In genomic region chr21:46022551-46023107, GRCh38 we compare ENCODE assay signal across 11 cellular contexts. TPM values are rescaled to one million over a fixed set of nuclear protein-coding genes. Genes with fewer than 3 reads are reported as not detected.
A peak's percentile ranks its signal among the peaks of the same experiment; 100 is the strongest.
DNase-seq lines count a peak whose midpoint lies in the region; ATAC-seq and TF ChIP-seq lines count a peak whose summit lies in the region.
"Had no signal": no experiment of that assay in that cellular context is flagged by ENCODE, and none has a peak within 500 bp of the region (broad histone marks: within the 10 kb centered on the region; RNA-seq: fewer than 3 reads in every experiment).

No MANE protein-coding gene starts in this region.

- peak; percentile 48 for DNase-seq in DMS53 treated with DMSO at 0.1 percent for 48 hours (lab: John Stamatoyannopoulos, UW; ENCODE audit: unreplicated experiment)
- DNase-seq in NCI-H1436 treated with DMSO at 0.1 percent for 48 hours (lab: John Stamatoyannopoulos, UW) = peak; percentile 52
- peak; percentile 44 for DNase-seq in fibroblast of the aortic adventitia (ENCODE audit: low read depth)
- DNase-seq in gastrocnemius medialis = peak in 1 of 2 donors; percentile 50
- DNase-seq in NCI-H1105 treated with DMSO at 0.1 percent for 48 hours (lab: John Stamatoyannopoulos, UW) = no peak
- no peak for DNase-seq in CD8-positive, alpha-beta T cell
- no peak for DNase-seq in activated CD4-positive, alpha-beta T cell treated with anti-CD3 and anti-CD28 coated beads, Interleukin-2, amount 10 ng/mL, durations not matched to agents 7 days and 5 days
- DNase-seq: erythroblast, NCI-H1417, occipital lobe had no signal

- ATAC-seq in gastrocnemius medialis (peak; percentile 47 to 72), HG02623 (IDR thresholded peaks at IDR 0.05; ENCODE audit: unreplicated experiment) (no peak)
- no peak for ATAC-seq in CD8-positive, alpha-beta T cell

- H3K27me3 Mint-ChIP-seq in CD8-positive, alpha-beta T cell (ENCODE audit: low read depth) = peaks cover 29% of the 10 kb centered on the region
- H3K27me3 Mint-ChIP-seq in activated CD4-positive, alpha-beta T cell treated with anti-CD3 and anti-CD28 coated beads, Interleukin-2, amount 10 ng/mL, durations not matched to agents 7 days and 5 days = peaks cover 27% of the 10 kb centered on the region

- TF ChIP-seq CTCF in fibroblast of the aortic adventitia (IDR thresholded peaks at IDR 0.05; ENCODE audit: insufficient read depth, low read length) (no peak), gastrocnemius medialis (IDR thresholded peaks at IDR 0.05 in 4 of 5, conservative IDR thresholded peaks at IDR 0.05 in 1 of 5) (no peak)
- TF ChIP-seq CTCF in CD8-positive, alpha-beta T cell (IDR thresholded peaks at IDR 0.05) = no peak

- in situ Hi-C loops in gastrocnemius medialis (cut with MboI; ENCODE audit: low sequenced_read_pairs in 4 of 4) = no loop called here

- peaks cover 2 to 3% (median 3%) of the 10 kb centered on the region in 3 donors for H3K27me3 ChIP-seq in gastrocnemius medialis
- H3K27me3 ChIP-seq in CD8-positive, alpha-beta T cell (ENCODE audit: insufficient read depth, low read length) = no peaks in the 10 kb centered on the region

- CTCF ChIA-PET in CD8-positive, alpha-beta T cell (lab: Charles Lee) = interaction anchor here (1.0 kb wide), 1 partner anchor 18 kb away, joined by 3 read pairs; no protein-coding TSS in a partner anchor
- CTCF ChIA-PET in activated CD4-positive, alpha-beta T cell treated with anti-CD3 and anti-CD28 coated beads, Interleukin-2, amount 10 ng/mL, durations not matched to agents 7 days and 5 days (lab: Charles Lee) = no interaction called here

- H3K36me3 ChIP-seq in gastrocnemius medialis = no peaks in the 10 kb centered on the region
- no peaks in the 10 kb centered on the region for H3K36me3 ChIP-seq in CD8-positive, alpha-beta T cell (ENCODE audit: insufficient read depth, low read length)

- H3K9me3 ChIP-seq in gastrocnemius medialis = no peaks in the 10 kb centered on the region
- no peaks in the 10 kb centered on the region for H3K9me3 ChIP-seq in CD8-positive, alpha-beta T cell (ENCODE audit: low read length)

- H3K4me1 ChIP-seq in gastrocnemius medialis = no peaks in the 10 kb centered on the region
- no peaks in the 10 kb centered on the region for H3K4me1 ChIP-seq in CD8-positive, alpha-beta T cell (ENCODE audit: insufficient read depth, low read length)

- no peak for TF ChIP-seq POLR2A in gastrocnemius medialis (IDR thresholded peaks at IDR 0.05)

- intact Hi-C loops in gastrocnemius medialis (cut with DNase I; ENCODE audit: low total_unique reads) = no loop called here
- intact Hi-C loops in CD8-positive, alpha-beta T cell (cut with DNase I, micrococcal nuclease) = no loop called here

- no peak overlapping the region for H3K4me3 ChIP-seq in fibroblast of the aortic adventitia (ENCODE audit: low read depth, low read length)
- H3K4me3 ChIP-seq in gastrocnemius medialis = peak overlapping the region in 1 of 4 donors; percentile 34
- no peak overlapping the region for H3K4me3 ChIP-seq in CD8-positive, alpha-beta T cell (ENCODE audit: low read depth, low read length)

- no peaks in the 10 kb centered on the region for H3K4me1 Mint-ChIP-seq in CD8-positive, alpha-beta T cell (ENCODE audit: low read depth)
- no peaks in the 10 kb centered on the region for H3K4me1 Mint-ChIP-seq in activated CD4-positive, alpha-beta T cell treated with anti-CD3 and anti-CD28 coated beads, Interleukin-2, amount 10 ng/mL, durations not matched to agents 7 days and 5 days

- H3K4me3 Mint-ChIP-seq in CD8-positive, alpha-beta T cell = no peak overlapping the region
- H3K4me3 Mint-ChIP-seq in activated CD4-positive, alpha-beta T cell treated with anti-CD3 and anti-CD28 coated beads, Interleukin-2, amount 10 ng/mL, durations not matched to agents 7 days and 5 days = no peak overlapping the region

- H3K9me3 Mint-ChIP-seq in CD8-positive, alpha-beta T cell = no peaks in the 10 kb centered on the region
- no peaks in the 10 kb centered on the region for H3K9me3 Mint-ChIP-seq in activated CD4-positive, alpha-beta T cell treated with anti-CD3 and anti-CD28 coated beads, Interleukin-2, amount 10 ng/mL, durations not matched to agents 7 days and 5 days

- no peaks in the 10 kb centered on the region for H3K36me3 Mint-ChIP-seq in CD8-positive, alpha-beta T cell
- no peaks in the 10 kb centered on the region for H3K36me3 Mint-ChIP-seq in activated CD4-positive, alpha-beta T cell treated with anti-CD3 and anti-CD28 coated beads, Interleukin-2, amount 10 ng/mL, durations not matched to agents 7 days and 5 days (ENCODE audit: low read depth)

- peak overlapping the region in 2 of 4 donors; percentile 41 for H3K27ac ChIP-seq in gastrocnemius medialis
- no peak overlapping the region for H3K27ac ChIP-seq in CD8-positive, alpha-beta T cell (ENCODE audit: low read depth, low read length)

- POLR2A ChIA-PET in CD8-positive, alpha-beta T cell (lab: Charles Lee) = no interaction called here
- POLR2A ChIA-PET in activated CD4-positive, alpha-beta T cell treated with anti-CD3 and anti-CD28 coated beads, Interleukin-2, amount 10 ng/mL, durations not matched to agents 7 days and 5 days (lab: Charles Lee) = no interaction called here

- H3K27ac Mint-ChIP-seq in CD8-positive, alpha-beta T cell = no peak overlapping the region
- H3K27ac Mint-ChIP-seq in activated CD4-positive, alpha-beta T cell treated with anti-CD3 and anti-CD28 coated beads, Interleukin-2, amount 10 ng/mL, durations not matched to agents 7 days and 5 days = no peak overlapping the region

RNA-seq across cellular contexts. Expression of gene COL6A1, which starts 41.1 kb away (rescaled TPM):
- total RNA-seq in fibroblast of the aortic adventitia (ENCODE audit: low replicate concordance) (1,082 and 1,517 TPM in 2 replicates), gastrocnemius medialis (10 to 100 TPM; 50.5 to 97.8 (median 73.3) TPM)
- 10 to 100 TPM; 15.2 to 16.5 TPM for total RNA-seq in CD8-positive, alpha-beta T cell
- total RNA-seq in activated CD4-positive, alpha-beta T cell treated with anti-CD3 and anti-CD28 coated beads, Interleukin-2, amount 10 ng/mL, durations not matched to agents 7 days and 5 days = under 1 TPM; 0.27 to 0.40 TPM

Comparison
In these comparisons a context has a peak if more than half of its experiments do, and no peak if none do; other contexts are left out.
1. DNase-seq: peak in DMS53 treated with DMSO at 0.1 percent for 48 hours (single experiment), NCI-H1436 treated with DMSO at 0.1 percent for 48 hours (single experiment) and fibroblast of the aortic adventitia (single experiment); none in NCI-H1105 treated with DMSO at 0.1 percent for 48 hours (single experiment), CD8-positive, alpha-beta T cell (0 of 7) and activated CD4-positive, alpha-beta T cell treated with anti-CD3 and anti-CD28 coated beads, Interleukin-2, amount 10 ng/mL, durations not matched to agents 7 days and 5 days (single experiment).
2. ATAC-seq: peak in gastrocnemius medialis (2 of 2); none in CD8-positive, alpha-beta T cell (single experiment) and HG02623 (single experiment).
3. RNA of gene COL6A1, which starts 41.1 kb away (total RNA-seq): 1,082 to 1,517 TPM in fibroblast of the aortic adventitia, 50.5 to 97.8 TPM in gastrocnemius medialis and 15.2 to 16.5 TPM in CD8-positive, alpha-beta T cell; 0.27 to 0.40 TPM in activated CD4-positive, alpha-beta T cell treated with anti-CD3 and anti-CD28 coated beads, Interleukin-2, amount 10 ng/mL, durations not matched to agents 7 days and 5 days; every median in the first group is over 10 times any median in the second.